ENCODE assay signal across 1 cellular context in the genomic region with DNA sequence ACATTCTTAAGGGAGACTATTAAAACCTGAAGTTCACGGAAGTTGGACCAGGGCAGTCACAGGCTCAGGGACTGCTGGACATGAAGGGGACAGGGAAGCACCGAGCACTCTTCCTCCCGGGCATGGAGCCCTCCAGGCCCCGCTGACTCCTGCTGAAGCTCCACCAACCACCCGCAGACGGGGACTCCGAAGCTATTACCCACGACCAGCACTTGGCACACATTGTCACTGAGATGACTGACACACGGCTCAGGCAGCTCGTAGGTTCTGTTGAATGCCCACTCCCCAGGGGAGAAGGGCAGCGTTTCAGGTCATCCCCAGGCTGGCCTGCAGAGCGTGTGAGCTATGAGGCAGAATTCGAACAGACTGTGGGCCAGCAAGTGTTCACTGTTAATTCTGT.
TF ChIP-seq lines count a peak whose summit lies in the region.

No MANE protein-coding gene starts in this region.

TF ChIP-seq in HepG2, 621 proteins besides CTCF, POLR2A, EP300 and RAD21:
- TF ChIP-seq, protein P1, sequence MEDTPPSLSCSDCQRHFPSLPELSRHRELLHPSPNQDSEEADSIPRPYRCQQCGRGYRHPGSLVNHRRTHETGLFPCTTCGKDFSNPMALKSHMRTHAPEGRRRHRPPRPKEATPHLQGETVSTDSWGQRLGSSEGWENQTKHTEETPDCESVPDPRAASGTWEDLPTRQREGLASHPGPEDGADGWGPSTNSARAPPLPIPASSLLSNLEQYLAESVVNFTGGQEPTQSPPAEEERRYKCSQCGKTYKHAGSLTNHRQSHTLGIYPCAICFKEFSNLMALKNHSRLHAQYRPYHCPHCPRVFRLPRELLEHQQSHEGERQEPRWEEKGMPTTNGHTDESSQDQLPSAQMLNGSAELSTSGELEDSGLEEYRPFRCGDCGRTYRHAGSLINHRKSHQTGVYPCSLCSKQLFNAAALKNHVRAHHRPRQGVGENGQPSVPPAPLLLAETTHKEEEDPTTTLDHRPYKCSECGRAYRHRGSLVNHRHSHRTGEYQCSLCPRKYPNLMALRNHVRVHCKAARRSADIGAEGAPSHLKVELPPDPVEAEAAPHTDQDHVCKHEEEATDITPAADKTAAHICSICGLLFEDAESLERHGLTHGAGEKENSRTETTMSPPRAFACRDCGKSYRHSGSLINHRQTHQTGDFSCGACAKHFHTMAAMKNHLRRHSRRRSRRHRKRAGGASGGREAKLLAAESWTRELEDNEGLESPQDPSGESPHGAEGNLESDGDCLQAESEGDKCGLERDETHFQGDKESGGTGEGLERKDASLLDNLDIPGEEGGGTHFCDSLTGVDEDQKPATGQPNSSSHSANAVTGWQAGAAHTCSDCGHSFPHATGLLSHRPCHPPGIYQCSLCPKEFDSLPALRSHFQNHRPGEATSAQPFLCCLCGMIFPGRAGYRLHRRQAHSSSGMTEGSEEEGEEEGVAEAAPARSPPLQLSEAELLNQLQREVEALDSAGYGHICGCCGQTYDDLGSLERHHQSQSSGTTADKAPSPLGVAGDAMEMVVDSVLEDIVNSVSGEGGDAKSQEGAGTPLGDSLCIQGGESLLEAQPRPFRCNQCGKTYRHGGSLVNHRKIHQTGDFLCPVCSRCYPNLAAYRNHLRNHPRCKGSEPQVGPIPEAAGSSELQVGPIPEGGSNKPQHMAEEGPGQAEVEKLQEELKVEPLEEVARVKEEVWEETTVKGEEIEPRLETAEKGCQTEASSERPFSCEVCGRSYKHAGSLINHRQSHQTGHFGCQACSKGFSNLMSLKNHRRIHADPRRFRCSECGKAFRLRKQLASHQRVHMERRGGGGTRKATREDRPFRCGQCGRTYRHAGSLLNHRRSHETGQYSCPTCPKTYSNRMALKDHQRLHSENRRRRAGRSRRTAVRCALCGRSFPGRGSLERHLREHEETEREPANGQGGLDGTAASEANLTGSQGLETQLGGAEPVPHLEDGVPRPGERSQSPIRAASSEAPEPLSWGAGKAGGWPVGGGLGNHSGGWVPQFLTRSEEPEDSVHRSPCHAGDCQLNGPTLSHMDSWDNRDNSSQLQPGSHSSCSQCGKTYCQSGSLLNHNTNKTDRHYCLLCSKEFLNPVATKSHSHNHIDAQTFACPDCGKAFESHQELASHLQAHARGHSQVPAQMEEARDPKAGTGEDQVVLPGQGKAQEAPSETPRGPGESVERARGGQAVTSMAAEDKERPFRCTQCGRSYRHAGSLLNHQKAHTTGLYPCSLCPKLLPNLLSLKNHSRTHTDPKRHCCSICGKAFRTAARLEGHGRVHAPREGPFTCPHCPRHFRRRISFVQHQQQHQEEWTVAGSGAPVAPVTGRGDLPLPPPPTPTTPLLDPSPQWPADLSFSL (CRISPR knock-in tag; IDR thresholded peaks at IDR 0.05) = no peak
- TF ChIP-seq ZNF619 (CRISPR knock-in tag; IDR thresholded peaks at IDR 0.05) (no peak), ZNF792 (CRISPR knock-in tag; IDR thresholded peaks at IDR 0.05) (no peak), REXO4 (CRISPR knock-in tag; IDR thresholded peaks at IDR 0.05; ENCODE audit: borderline replicate concordance) (no peak), ARNT (IDR thresholded peaks at IDR 0.05) (no peak), JARID2 (CRISPR knock-in tag; IDR thresholded peaks at IDR 0.05; ENCODE audit: insufficient replicate concordance) (no peak), ATM (IDR thresholded peaks at IDR 0.05; ENCODE audit: borderline replicate concordance) (no peak), ZNF232 (CRISPR knock-in tag; IDR thresholded peaks at IDR 0.05; ENCODE audit: borderline replicate concordance) (no peak), HHEX (CRISPR knock-in tag; IDR thresholded peaks at IDR 0.05) (no peak), SAFB2 (CRISPR knock-in tag; IDR thresholded peaks at IDR 0.05; ENCODE audit: borderline replicate concordance, low read depth) (no peak), HOXA9 (CRISPR knock-in tag; IDR thresholded peaks at IDR 0.05; ENCODE audit: borderline replicate concordance) (no peak), ARNT2 (CRISPR knock-in tag; IDR thresholded peaks at IDR 0.05; ENCODE audit: low read depth) (no peak), BHLHE40 (IDR thresholded peaks at IDR 0.05; ENCODE audit: low read length) (no peak), ESRRA (CRISPR knock-in tag; IDR thresholded peaks at IDR 0.05; ENCODE audit: low read depth) (no peak), ZFP37 (CRISPR knock-in tag; IDR thresholded peaks at IDR 0.05; ENCODE audit: borderline replicate concordance) (no peak), SIN3A (IDR thresholded peaks at IDR 0.05; ENCODE audit: borderline replicate concordance, low read depth, low read length) (no peak)
- TF ChIP-seq, protein P2, sequence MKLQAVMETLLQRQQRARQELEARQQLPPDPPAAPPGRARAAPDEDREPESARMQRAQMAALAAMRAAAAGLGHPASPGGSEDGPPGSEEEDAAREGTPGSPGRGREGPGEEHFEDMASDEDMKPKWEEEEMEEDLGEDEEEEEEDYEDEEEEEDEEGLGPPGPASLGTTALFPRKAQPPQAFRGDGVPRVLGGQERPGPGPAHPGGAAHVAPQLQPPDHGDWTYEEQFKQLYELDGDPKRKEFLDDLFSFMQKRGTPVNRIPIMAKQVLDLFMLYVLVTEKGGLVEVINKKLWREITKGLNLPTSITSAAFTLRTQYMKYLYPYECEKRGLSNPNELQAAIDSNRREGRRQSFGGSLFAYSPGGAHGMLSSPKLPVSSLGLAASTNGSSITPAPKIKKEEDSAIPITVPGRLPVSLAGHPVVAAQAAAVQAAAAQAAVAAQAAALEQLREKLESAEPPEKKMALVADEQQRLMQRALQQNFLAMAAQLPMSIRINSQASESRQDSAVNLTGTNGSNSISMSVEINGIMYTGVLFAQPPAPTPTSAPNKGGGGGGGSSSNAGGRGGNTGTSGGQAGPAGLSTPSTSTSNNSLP (IDR thresholded peaks at IDR 0.05; ENCODE audit: low read depth, low read length) = no peak
- TF ChIP-seq, protein P3, sequence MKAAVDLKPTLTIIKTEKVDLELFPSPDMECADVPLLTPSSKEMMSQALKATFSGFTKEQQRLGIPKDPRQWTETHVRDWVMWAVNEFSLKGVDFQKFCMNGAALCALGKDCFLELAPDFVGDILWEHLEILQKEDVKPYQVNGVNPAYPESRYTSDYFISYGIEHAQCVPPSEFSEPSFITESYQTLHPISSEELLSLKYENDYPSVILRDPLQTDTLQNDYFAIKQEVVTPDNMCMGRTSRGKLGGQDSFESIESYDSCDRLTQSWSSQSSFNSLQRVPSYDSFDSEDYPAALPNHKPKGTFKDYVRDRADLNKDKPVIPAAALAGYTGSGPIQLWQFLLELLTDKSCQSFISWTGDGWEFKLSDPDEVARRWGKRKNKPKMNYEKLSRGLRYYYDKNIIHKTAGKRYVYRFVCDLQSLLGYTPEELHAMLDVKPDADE (CRISPR knock-in tag; IDR thresholded peaks at IDR 0.05) = no peak
